Comparison of ENCODE assay signal across 10 cellular contexts in the genomic region with DNA sequence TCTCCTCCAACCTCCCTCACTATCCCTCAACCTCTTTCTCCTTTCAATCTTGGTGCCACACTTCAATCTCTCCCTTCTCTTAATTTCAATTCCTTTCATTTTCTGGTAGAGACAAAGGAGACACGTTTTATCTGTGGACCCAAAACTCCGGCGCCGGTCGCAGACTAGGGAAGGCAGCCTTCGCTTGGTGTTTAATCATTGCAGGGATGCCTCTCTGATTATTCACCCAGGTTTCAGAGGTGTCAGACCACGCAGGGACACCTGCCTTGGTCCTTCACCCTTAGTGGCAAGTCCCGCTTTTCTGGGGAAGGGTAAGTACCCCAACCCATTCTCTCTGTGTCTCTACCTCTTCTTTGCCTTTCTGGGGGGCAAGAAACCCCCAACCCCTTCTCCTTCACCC. TPM values are rescaled to one million over a fixed set of nuclear protein-coding genes. Genes with fewer than 3 reads are reported as not detected.
A peak's percentile ranks its signal among the peaks of the same experiment; 100 is the strongest.
DNase-seq lines count a peak whose midpoint lies in the region; ATAC-seq and TF ChIP-seq lines count a peak whose summit lies in the region.
"Not testable (repeated sequence)": the region's sequence is repeated elsewhere in the genome, so short reads cannot be mapped to it uniquely, and the experiment has no call there.
"Had no signal": no experiment of that assay in that cellular context is flagged by ENCODE, and none has a peak within 500 bp of the region (broad histone marks: within the 10 kb centered on the region; RNA-seq: fewer than 3 reads in every experiment).

No MANE protein-coding gene starts in this region.

- peak overlapping the region; percentile 34; the same call in 1 of the 2 replicates for H3K4me3 ChIP-seq in H7 (ENCODE audit: insufficient read depth, low read depth, low read length)
- H3K4me3 ChIP-seq in RWPE2 (ENCODE audit: severe bottlenecking): not testable (repeated sequence)
- peak overlapping the region; percentile 64 for H3K4me3 ChIP-seq in iPS-18a (ENCODE audit: low read length)

- not testable (repeated sequence) for H3K27me3 Mint-ChIP-seq in osteocyte (ENCODE audit: unreplicated experiment)

- H3K4me1 Mint-ChIP-seq in osteocyte (ENCODE audit: unreplicated experiment): not testable (repeated sequence)

- not testable (repeated sequence) for H3K27ac ChIP-seq in RWPE2 (ENCODE audit: poor library complexity, severe bottlenecking); iPS-18a (ENCODE audit: low read length)

- H3K27me3 ChIP-seq in H7 (ENCODE audit: control insufficient read depth, insufficient read depth, low read length); RWPE2 (ENCODE audit: insufficient read depth, poor library complexity, severe bottlenecking); iPS-18a (ENCODE audit: control insufficient read depth, insufficient read depth, low read length): not testable (repeated sequence)

- peak overlapping the region; percentile 58 for H3K9ac ChIP-seq in iPS-18a (ENCODE audit: low read length)

- DNase-seq in H7: not testable (repeated sequence)
- DNase-seq in RWPE2 (ENCODE audit: low spot score): peak; percentile 52
- DNase-seq in activated CD8-positive, alpha-beta memory T cell treated with anti-CD3 and anti-CD28 coated beads, Interleukin-2, amount 50 U/mL, for 48 hours: peak; percentile 23
- DNase-seq in osteocyte (ENCODE audit: extremely low spot score, unreplicated experiment): peak; percentile 60

- H3K36me3 ChIP-seq in H7 (replicated peaks; ENCODE audit: control insufficient read depth, insufficient read depth, low read length); RWPE2 (ENCODE audit: low read depth); iPS-18a (ENCODE audit: control insufficient read depth, low read depth, low read length): not testable (repeated sequence)

- not testable (repeated sequence) for H3K9me3 Mint-ChIP-seq in osteocyte (ENCODE audit: unreplicated experiment)

- H3K27ac Mint-ChIP-seq in osteocyte (ENCODE audit: unreplicated experiment): not testable (repeated sequence)

- not testable (repeated sequence) for ATAC-seq in RWPE2 (ENCODE audit: low read depth)

- H3K4me1 ChIP-seq in RWPE2 (ENCODE audit: insufficient read depth, poor library complexity, severe bottlenecking); iPS-18a (ENCODE audit: control insufficient read depth, low read depth, low read length): not testable (repeated sequence)

- H3K4me3 Mint-ChIP-seq in osteocyte (ENCODE audit: unreplicated experiment): not testable (repeated sequence)

- H3K9me3 ChIP-seq in RWPE2 (ENCODE audit: severe bottlenecking); iPS-18a (ENCODE audit: control insufficient read depth, low read depth, low read length): not testable (repeated sequence)

- not testable (repeated sequence) for H3K36me3 Mint-ChIP-seq in osteocyte (ENCODE audit: unreplicated experiment)

- TF ChIP-seq CTCF in RWPE2 (IDR thresholded peaks at IDR 0.05; ENCODE audit: poor library complexity, severe bottlenecking); osteocyte (IDR thresholded peaks at IDR 0.05): not testable (repeated sequence)

RNA-seq across cellular contexts. Expression of a gene that starts 31.8 kb away (rescaled TPM):
- total RNA-seq in H7 (2014; rRNA removed; shearing (Covaris generic)): 0.59 TPM in 1 of 2 replicates, not detected in the other
- total RNA-seq in osteocyte: 0.91 TPM in 1 of 2 replicates, not detected in the other
- total RNA-seq: B cell; CD4-positive, alpha-beta T cell; CD8-positive, alpha-beta T cell had no signal

RNA-seq across cellular contexts. Expression of a gene that starts 31.8 kb away (rescaled TPM):
- total RNA-seq in H7 (2014; rRNA removed; shearing (Covaris generic)): 21.4 and 24.2 TPM in 2 replicates
- total RNA-seq in osteocyte: 23.2 and 30.0 TPM in 2 replicates

RNA-seq across cellular contexts. Expression of a gene that starts 37.8 kb away (rescaled TPM):
- not detected in 2 replicates for total RNA-seq in H7 (2014; rRNA removed; shearing (Covaris generic))
- not detected in 2 replicates for total RNA-seq in osteocyte
- total RNA-seq: B cell; Caco-2; Calu3; CD4-positive, alpha-beta T cell; CD8-positive, alpha-beta T cell had no signal

RNA-seq across cellular contexts. Expression of a gene that starts 52.5 kb away (rescaled TPM):
- 265 and 278 TPM in 2 replicates for total RNA-seq in H7 (2014; rRNA removed; shearing (Covaris generic))
- total RNA-seq in osteocyte: 21.3 and 21.9 TPM in 2 replicates

RNA-seq across cellular contexts. Expression of a gene that starts 55.1 kb away (rescaled TPM):
- 0.52 TPM in 1 of 2 replicates, not detected in the other for total RNA-seq in H7 (2014; rRNA removed; shearing (Covaris generic))
- total RNA-seq in osteocyte: not detected in 2 replicates
- total RNA-seq: B cell; Caco-2; Calu3; CD4-positive, alpha-beta T cell; CD8-positive, alpha-beta T cell had no signal
